Comparison of ENCODE assay signal across 8 cellular contexts in the genomic region with DNA sequence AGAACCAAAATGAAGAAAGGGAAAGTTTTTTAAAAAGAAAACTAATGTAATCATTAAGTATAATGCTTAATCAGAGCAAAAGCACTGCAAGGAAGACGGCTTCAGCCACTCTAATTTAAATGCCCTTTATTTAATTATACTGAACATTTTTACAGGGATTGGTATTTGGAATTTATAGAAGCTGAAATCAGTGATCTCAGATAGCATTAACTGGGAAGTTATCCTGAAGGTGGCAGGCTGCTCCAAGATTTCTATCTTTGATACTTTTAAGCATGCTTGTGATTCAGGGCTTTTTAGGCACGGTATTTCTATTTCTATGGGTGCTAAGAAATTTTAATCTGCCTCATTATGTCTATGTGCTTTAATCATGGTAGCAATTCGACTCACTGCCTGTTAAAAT. TPM values are rescaled to one million over a fixed set of nuclear protein-coding genes. Genes with fewer than 3 reads are reported as not detected.
DNase-seq lines count a peak whose midpoint lies in the region; ATAC-seq lines count a peak whose summit lies in the region.

No MANE protein-coding gene starts in this region.

- in situ Hi-C loops in KBM-7 (cut with MboI; ENCODE audit: low pct_unique_long_range_greater_than_20kb, low sequenced_read_pairs) = no loop called here
- in situ Hi-C loops in SK-MEL-5 (cut with HindIII; ENCODE audit: low pct_unique_long_range_greater_than_20kb, low sequenced_read_pairs) = no loop called here

- H3K4me1 Mint-ChIP-seq in activated T-helper 2 cell treated with anti-CD3 and anti-CD28 coated beads, Interferon-gamma antibody, Interleukin-2, Interleukin-4, amounts not matched to agents 10 μg/mL and 5 μg/mL and 100 μg/mL, durations not matched to agents 14 hours and 24 hours and 36 hours (ENCODE audit: low read depth) = peaks cover 19% of the 10 kb centered on the region

- H3K4me3 Mint-ChIP-seq in activated T-helper 2 cell treated with anti-CD3 and anti-CD28 coated beads, Interferon-gamma antibody, Interleukin-2, Interleukin-4, amounts not matched to agents 10 μg/mL and 5 μg/mL and 100 μg/mL, durations not matched to agents 14 hours and 24 hours and 36 hours (ENCODE audit: low read depth) = no peak overlapping the region

- intact Hi-C loops in activated T-helper 2 cell treated with anti-CD3 and anti-CD28 coated beads, Interferon-gamma antibody, Interleukin-2, Interleukin-4, amounts not matched to agents 10 μg/mL and 5 μg/mL and 100 μg/mL, durations not matched to agents 14 hours and 24 hours and 36 hours (cut with micrococcal nuclease) = loop anchor here (5.0 to 10.0 kb wide), 3 partner anchors 357 to 386 kb away; partner anchors contain the start of genes MMS22L and UFL1

- no peak overlapping the region for H3K27ac Mint-ChIP-seq in activated T-helper 2 cell treated with anti-CD3 and anti-CD28 coated beads, Interferon-gamma antibody, Interleukin-2, Interleukin-4, amounts not matched to agents 10 μg/mL and 5 μg/mL and 100 μg/mL, durations not matched to agents 14 hours and 24 hours and 36 hours

- H3K27me3 Mint-ChIP-seq in activated T-helper 2 cell treated with anti-CD3 and anti-CD28 coated beads, Interferon-gamma antibody, Interleukin-2, Interleukin-4, amounts not matched to agents 10 μg/mL and 5 μg/mL and 100 μg/mL, durations not matched to agents 14 hours and 24 hours and 36 hours (ENCODE audit: low read depth) = peaks cover 7% of the 10 kb centered on the region

- no peaks in the 10 kb centered on the region for H3K9me3 Mint-ChIP-seq in activated T-helper 2 cell treated with anti-CD3 and anti-CD28 coated beads, Interferon-gamma antibody, Interleukin-2, Interleukin-4, amounts not matched to agents 10 μg/mL and 5 μg/mL and 100 μg/mL, durations not matched to agents 14 hours and 24 hours and 36 hours

- DNase-seq in DMS114 treated with DMSO at 0.1 percent for 48 hours (lab: John Stamatoyannopoulos, UW; ENCODE audit: unreplicated experiment) (peak; percentile 27), KBM-7 (peak; percentile 16), SK-MEL-5 (ENCODE audit: low read depth, low spot score) (peak; percentile 68), fibroblast of peridontal ligament (ENCODE audit: extremely low read depth) (peak; percentile 76), non-pigmented ciliary epithelial cell (ENCODE audit: low read depth) (peak; percentile 13)
- DNase-seq in activated T-helper 2 cell treated with anti-CD3 and anti-CD28 coated beads, Interferon-gamma antibody, Interleukin-2, Interleukin-4, amounts not matched to agents 10 μg/mL and 5 μg/mL and 100 μg/mL, durations not matched to agents 14 hours and 24 hours and 36 hours (ENCODE audit: low spot score) = no peak
- no peak for DNase-seq in stimulated activated CD4-positive, alpha-beta T cell treated with anti-CD3 and anti-CD28 coated beads, Interleukin-12 subunit alpha, Interleukin-12 subunit beta, amount 100 ng/mL, for 4 hours

- ATAC-seq in GM18861 (IDR thresholded peaks at IDR 0.05; ENCODE audit: unreplicated experiment) = no peak

- H3K36me3 Mint-ChIP-seq in activated T-helper 2 cell treated with anti-CD3 and anti-CD28 coated beads, Interferon-gamma antibody, Interleukin-2, Interleukin-4, amounts not matched to agents 10 μg/mL and 5 μg/mL and 100 μg/mL, durations not matched to agents 14 hours and 24 hours and 36 hours (ENCODE audit: low read depth) = peaks cover 16% of the 10 kb centered on the region

RNA-seq across cellular contexts. Expression of gene NDUFAF4, which starts 1.3 kb away (rescaled TPM):
- 120 and 122 TPM in 2 replicates for total RNA-seq in SK-MEL-5 (2014; rRNA removed; shearing (Covaris generic))
- 33.7 and 39.8 TPM in 2 replicates for polyA plus RNA-seq in SK-MEL-5 (2015; cell fraction: cytosol; rRNA removed)
- 26.8 and 35.8 TPM in 2 replicates for polyA plus RNA-seq in SK-MEL-5 (2015; cell fraction: nucleus; rRNA removed)
- 59.8 and 63.0 TPM in 2 replicates for total RNA-seq in activated T-helper 2 cell treated with anti-CD3 and anti-CD28 coated beads, Interferon-gamma antibody, Interleukin-2, Interleukin-4, amounts not matched to agents 10 μg/mL and 5 μg/mL and 100 μg/mL, durations not matched to agents 14 hours and 24 hours and 36 hours

RNA-seq across cellular contexts. Expression of gene KLHL32, which starts 25.5 kb away (rescaled TPM):
- 6.1 and 7.3 TPM in 2 replicates for total RNA-seq in SK-MEL-5 (2014; rRNA removed; shearing (Covaris generic))
- 5.4 and 7.3 TPM in 2 replicates for polyA plus RNA-seq in SK-MEL-5 (2015; cell fraction: cytosol; rRNA removed)
- polyA plus RNA-seq in SK-MEL-5 (2015; cell fraction: nucleus; rRNA removed) = 6.8 and 10.0 TPM in 2 replicates
- 0.16 and 0.21 TPM in 2 replicates for total RNA-seq in activated T-helper 2 cell treated with anti-CD3 and anti-CD28 coated beads, Interferon-gamma antibody, Interleukin-2, Interleukin-4, amounts not matched to agents 10 μg/mL and 5 μg/mL and 100 μg/mL, durations not matched to agents 14 hours and 24 hours and 36 hours

Comparison
In these comparisons a context has a peak if more than half of its experiments do, and no peak if none do; other contexts are left out.
1. DNase-seq: peak in DMS114 treated with DMSO at 0.1 percent for 48 hours (single experiment), KBM-7 (single experiment), SK-MEL-5 (single experiment), fibroblast of peridontal ligament (single experiment) and non-pigmented ciliary epithelial cell (single experiment); none in activated T-helper 2 cell treated with anti-CD3 and anti-CD28 coated beads, Interferon-gamma antibody, Interleukin-2, Interleukin-4, amounts not matched to agents 10 μg/mL and 5 μg/mL and 100 μg/mL, durations not matched to agents 14 hours and 24 hours and 36 hours (single experiment) and stimulated activated CD4-positive, alpha-beta T cell treated with anti-CD3 and anti-CD28 coated beads, Interleukin-12 subunit alpha, Interleukin-12 subunit beta, amount 100 ng/mL, for 4 hours (single experiment).